6 cellular contexts compared by ENCODE assay signal in genomic region chr15:32347037-32347436, GRCh38. TPM values are rescaled to one million over a fixed set of nuclear protein-coding genes. Genes with fewer than 3 reads are reported as not detected.
"Had no signal": no experiment of that assay in that cellular context is flagged by ENCODE, and none has a peak within 500 bp of the region (broad histone marks: within the 10 kb centered on the region; RNA-seq: fewer than 3 reads in every experiment).

No MANE protein-coding gene starts in this region.

RNA-seq across cellular contexts. Expression of gene GOLGA8K, which starts 56.1 kb away (rescaled TPM):
- total RNA-seq: lung microvascular endothelial cell, progenitor cell of endocrine pancreas, right atrium auricular region, skeletal muscle tissue had no signal
- polyA plus RNA-seq: keratinocyte, liver had no signal
